ENCODE assay signal across 20 cellular contexts in the genomic region with DNA sequence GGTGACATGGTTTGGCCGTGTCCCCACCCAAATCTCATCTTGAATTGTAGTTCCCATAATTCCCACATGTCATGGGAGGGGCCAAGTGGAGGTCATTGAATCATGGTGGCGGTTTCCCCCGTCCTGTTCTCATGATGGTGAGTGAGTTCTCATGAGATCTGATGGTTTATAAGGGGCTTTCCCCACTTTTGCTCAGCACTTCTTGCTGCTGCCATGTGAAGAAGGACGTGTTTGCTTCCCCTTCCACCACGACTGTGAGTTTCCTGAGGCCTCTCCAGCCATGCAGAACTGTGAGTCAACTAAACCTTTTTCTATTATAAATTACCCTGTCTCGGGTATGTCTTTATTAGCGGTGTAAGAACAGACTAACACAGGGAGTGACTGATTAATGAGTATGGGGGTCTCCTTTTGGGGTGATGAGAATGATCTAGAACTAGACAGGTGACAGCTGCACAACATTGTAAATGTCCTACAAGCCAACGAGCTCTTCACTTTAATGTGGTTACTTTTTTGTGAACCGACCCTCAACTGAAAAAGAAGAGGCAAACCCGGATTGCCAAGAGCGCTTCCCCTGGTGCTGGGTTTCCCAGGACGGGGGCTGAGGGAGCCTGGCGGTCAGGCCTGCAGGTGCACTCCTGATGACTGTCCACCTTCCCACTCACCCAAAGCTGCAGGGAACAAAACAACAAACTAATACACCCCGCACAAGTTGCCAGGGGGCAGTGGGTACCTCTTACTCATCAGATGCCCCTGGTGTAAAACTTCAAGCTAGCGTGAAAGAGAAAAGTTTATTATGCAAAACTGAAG.
DNase-seq lines count a peak whose midpoint lies in the region; ATAC-seq and TF ChIP-seq lines count a peak whose summit lies in the region.
"Had no signal": no experiment of that assay in that cellular context is flagged by ENCODE, and none has a peak within 500 bp of the region (broad histone marks: within the 10 kb centered on the region; RNA-seq: fewer than 3 reads in every experiment).

No MANE protein-coding gene starts in this region.

- H3K27ac Mint-ChIP-seq in activated CD4-positive, alpha-beta memory T cell treated with anti-CD3 and anti-CD28 coated beads for 36 hours = no peak overlapping the region
- H3K27ac Mint-ChIP-seq: activated naive CD8-positive, alpha-beta T cell treated with anti-CD3 and anti-CD28 coated beads, Interleukin-2, amount 10 ng/mL, durations not matched to agents 7 days and 5 days had no signal

- POLR2A ChIA-PET in activated CD4-positive, alpha-beta memory T cell treated with anti-CD3 and anti-CD28 coated beads for 36 hours (lab: Charles Lee) = no interaction called here

- no peak for TF ChIP-seq CTCF in 22Rv1 (IDR thresholded peaks at IDR 0.05)
- TF ChIP-seq CTCF in WERI-Rb-1 (IDR thresholded peaks at IDR 0.05; ENCODE audit: low read depth, low read length) = no peak
- no peak for TF ChIP-seq CTCF in adrenal gland (IDR thresholded peaks at IDR 0.05)

- no peak for TF ChIP-seq POLR2A in adrenal gland (IDR thresholded peaks at IDR 0.05)

- no peaks in the 10 kb centered on the region for H3K27me3 Mint-ChIP-seq in activated CD4-positive, alpha-beta memory T cell treated with anti-CD3 and anti-CD28 coated beads for 36 hours
- H3K27me3 Mint-ChIP-seq: activated naive CD8-positive, alpha-beta T cell treated with anti-CD3 and anti-CD28 coated beads, Interleukin-2, amount 10 ng/mL, durations not matched to agents 7 days and 5 days had no signal

- H3K27me3 ChIP-seq in WERI-Rb-1 (ENCODE audit: insufficient read depth, low read depth, severe bottlenecking) (no peaks in the 10 kb centered on the region), adrenal gland (no peaks in the 10 kb centered on the region)
- H3K27me3 ChIP-seq: hepatocyte, ovary had no signal

- H3K4me3 ChIP-seq in WERI-Rb-1 (ENCODE audit: low read depth, low read length) (no peak overlapping the region), adrenal gland (no peak overlapping the region)
- H3K4me3 ChIP-seq: hepatocyte, ovary, SK-N-MC, thoracic aorta had no signal

- 77 to 86% (median 78%) methylated on average over 15 of the region's 15 CpGs for WGBS in adrenal gland, 4 donors

- intact Hi-C loops in activated CD4-positive, alpha-beta memory T cell treated with anti-CD3 and anti-CD28 coated beads for 36 hours (cut with micrococcal nuclease) = no loop called here
- intact Hi-C loops in adrenal gland (cut with DNase I) = no loop called here

- CTCF ChIA-PET in activated CD4-positive, alpha-beta memory T cell treated with anti-CD3 and anti-CD28 coated beads for 36 hours (lab: Charles Lee) = interaction anchor here (2.1 kb wide), 1 partner anchor 11 kb away, joined by 5 read pairs; no protein-coding TSS in a partner anchor

- DNase-seq in Caki2 (ENCODE audit: low read depth) (peak; percentile 76), WERI-Rb-1 (no peak), left kidney (ENCODE audit: low read depth, low spot score) (peak; percentile 44), adrenal gland (no peak)
- no peak for DNase-seq in activated CD4-positive, alpha-beta memory T cell treated with anti-CD3 and anti-CD28 coated beads for 36 hours
- DNase-seq: activated naive CD8-positive, alpha-beta T cell treated with anti-CD3 and anti-CD28 coated beads, Interleukin-2, amount 10 ng/mL, durations not matched to agents 7 days and 5 days; activated T-cell treated with anti-CD3 and anti-CD28 coated beads, Interleukin-2, amount 50 U/mL, for 48 hours; Calu3; effector CD4-positive, alpha-beta T cell; IMR-90; NCI-H526; ovary; PC-3; stimulated activated CD4-positive, alpha-beta T cell treated with anti-CD3 and anti-CD28 coated beads, Interleukin-4, amount 100 ng/mL, for 24 hours had no signal

- H3K9me3 Mint-ChIP-seq in activated CD4-positive, alpha-beta memory T cell treated with anti-CD3 and anti-CD28 coated beads for 36 hours = peaks cover 22% of the 10 kb centered on the region

- H3K4me1 Mint-ChIP-seq in activated CD4-positive, alpha-beta memory T cell treated with anti-CD3 and anti-CD28 coated beads for 36 hours (ENCODE audit: low read depth) = peaks cover 26% of the 10 kb centered on the region

- peaks cover 7% of the 10 kb centered on the region for H3K9me3 ChIP-seq in WERI-Rb-1 (ENCODE audit: severe bottlenecking)
- no peaks in the 10 kb centered on the region for H3K9me3 ChIP-seq in adrenal gland (replicated peaks in 1 of 3)
- H3K9me3 ChIP-seq: ovary had no signal

- ATAC-seq in HG03457 (IDR thresholded peaks at IDR 0.05; ENCODE audit: unreplicated experiment) = no peak
- ATAC-seq in GM21737 (IDR thresholded peaks at IDR 0.05; ENCODE audit: unreplicated experiment) = no peak
- ATAC-seq: PC-3 had no signal

- in situ Hi-C loops in Caki2 (cut with HindIII; ENCODE audit: low pct_unique_long_range_greater_than_20kb, low sequenced_read_pairs) = no loop called here

- H3K36me3 ChIP-seq in WERI-Rb-1 (peaks cover 92% of the 10 kb centered on the region), adrenal gland (replicated peaks in 1 of 2) (peaks cover 0 to 39% of the 10 kb centered on the region in 2 donors)
- H3K36me3 ChIP-seq: ovary had no signal

- peaks cover 54% of the 10 kb centered on the region for H3K36me3 Mint-ChIP-seq in activated CD4-positive, alpha-beta memory T cell treated with anti-CD3 and anti-CD28 coated beads for 36 hours

- H3K4me3 Mint-ChIP-seq in activated CD4-positive, alpha-beta memory T cell treated with anti-CD3 and anti-CD28 coated beads for 36 hours = no peak overlapping the region
- H3K4me3 Mint-ChIP-seq: activated naive CD8-positive, alpha-beta T cell treated with anti-CD3 and anti-CD28 coated beads, Interleukin-2, amount 10 ng/mL, durations not matched to agents 7 days and 5 days had no signal

- H3K4me1 ChIP-seq in adrenal gland (replicated peaks in 1 of 2) = peaks cover 0 to 22% of the 10 kb centered on the region in 2 donors

- 0 out of 2 replicates have a peak overlapping the region, but pooled peaks have one; percentile 2 for H3K27ac ChIP-seq in 22Rv1
- H3K27ac ChIP-seq in WERI-Rb-1 = 0 out of 2 replicates have a peak overlapping the region, but pooled peaks have one; percentile 10
- H3K27ac ChIP-seq in adrenal gland = no peak overlapping the region
- H3K27ac ChIP-seq: hepatocyte, ovary, SK-N-MC, thoracic aorta had no signal

Comparison
In these comparisons a context has a peak if more than half of its experiments do, and no peak if none do; other contexts are left out.
1. H3K27ac ChIP-seq: peak in 22Rv1 (single experiment) and WERI-Rb-1 (single experiment); none in adrenal gland (0 of 5).
2. DNase-seq: peak in Caki2 (single experiment) and left kidney (single experiment); none in WERI-Rb-1 (single experiment), activated CD4-positive, alpha-beta memory T cell treated with anti-CD3 and anti-CD28 coated beads for 36 hours (single experiment) and adrenal gland (0 of 7).